18 cellular contexts compared by ENCODE assay signal in genomic region chr12:104495786-104496185, GRCh38. TPM values are rescaled to one million over a fixed set of nuclear protein-coding genes. Genes with fewer than 3 reads are reported as not detected.
DNase-seq lines count a peak whose midpoint lies in the region; ATAC-seq and TF ChIP-seq lines count a peak whose summit lies in the region.
"Had no signal": no experiment of that assay in that cellular context is flagged by ENCODE, and none has a peak within 500 bp of the region (broad histone marks: within the 10 kb centered on the region; RNA-seq: fewer than 3 reads in every experiment).

No MANE protein-coding gene starts in this region.

- TF ChIP-seq CTCF in endothelial cell (IDR thresholded peaks at IDR 0.05; ENCODE audit: unreplicated experiment): no peak

- no peak overlapping the region for H3K4me3 Mint-ChIP-seq in activated naive CD4-positive, alpha-beta T cell treated with anti-CD3 and anti-CD28 coated beads for 36 hours
- H3K4me3 Mint-ChIP-seq in activated CD4-positive, alpha-beta memory T cell treated with anti-CD3 and anti-CD28 coated beads, Interleukin-2, amount 10 ng/mL, durations not matched to agents 7 days and 5 days: no peak overlapping the region
- H3K4me3 Mint-ChIP-seq in stimulated activated effector memory CD8-positive, alpha-beta T cell treated with anti-CD3 and anti-CD28 coated beads, Interleukin-12 subunit alpha, Interleukin-12 subunit beta, amount 100 ng/mL, for 72 hours: peak overlapping the region; percentile 71
- no peak overlapping the region for H3K4me3 Mint-ChIP-seq in endothelial cell (ENCODE audit: unreplicated experiment)

- POLR2A ChIA-PET in activated CD4-positive, alpha-beta memory T cell treated with anti-CD3 and anti-CD28 coated beads, Interleukin-2, amount 10 ng/mL, durations not matched to agents 7 days and 5 days (lab: Charles Lee): interaction anchor here (1.5 kb wide), 1 partner anchor 37 kb away, joined by 4 read pairs; no protein-coding TSS in a partner anchor

- no peaks in the 10 kb centered on the region for H3K9me3 Mint-ChIP-seq in activated naive CD4-positive, alpha-beta T cell treated with anti-CD3 and anti-CD28 coated beads for 36 hours
- no peaks in the 10 kb centered on the region for H3K9me3 Mint-ChIP-seq in activated CD4-positive, alpha-beta memory T cell treated with anti-CD3 and anti-CD28 coated beads, Interleukin-2, amount 10 ng/mL, durations not matched to agents 7 days and 5 days
- no peaks in the 10 kb centered on the region for H3K9me3 Mint-ChIP-seq in stimulated activated effector memory CD8-positive, alpha-beta T cell treated with anti-CD3 and anti-CD28 coated beads, Interleukin-12 subunit alpha, Interleukin-12 subunit beta, amount 100 ng/mL, for 72 hours
- no peaks in the 10 kb centered on the region for H3K9me3 Mint-ChIP-seq in endothelial cell (ENCODE audit: unreplicated experiment)

- CTCF ChIA-PET in activated naive CD4-positive, alpha-beta T cell treated with anti-CD3 and anti-CD28 coated beads for 36 hours (lab: Charles Lee): no interaction called here
- CTCF ChIA-PET in activated CD4-positive, alpha-beta memory T cell treated with anti-CD3 and anti-CD28 coated beads, Interleukin-2, amount 10 ng/mL, durations not matched to agents 7 days and 5 days (lab: Charles Lee): no interaction called here

- peak overlapping the region; percentile 57 for H3K27ac Mint-ChIP-seq in activated naive CD4-positive, alpha-beta T cell treated with anti-CD3 and anti-CD28 coated beads for 36 hours
- peak overlapping the region; percentile 10 for H3K27ac Mint-ChIP-seq in activated CD4-positive, alpha-beta memory T cell treated with anti-CD3 and anti-CD28 coated beads, Interleukin-2, amount 10 ng/mL, durations not matched to agents 7 days and 5 days
- peak overlapping the region; percentile 96 for H3K27ac Mint-ChIP-seq in stimulated activated effector memory CD8-positive, alpha-beta T cell treated with anti-CD3 and anti-CD28 coated beads, Interleukin-12 subunit alpha, Interleukin-12 subunit beta, amount 100 ng/mL, for 72 hours
- no peak overlapping the region for H3K27ac Mint-ChIP-seq in endothelial cell (ENCODE audit: unreplicated experiment)

- peaks cover 7% of the 10 kb centered on the region for H3K36me3 Mint-ChIP-seq in activated naive CD4-positive, alpha-beta T cell treated with anti-CD3 and anti-CD28 coated beads for 36 hours (ENCODE audit: low read depth)
- H3K36me3 Mint-ChIP-seq in activated CD4-positive, alpha-beta memory T cell treated with anti-CD3 and anti-CD28 coated beads, Interleukin-2, amount 10 ng/mL, durations not matched to agents 7 days and 5 days (ENCODE audit: low read depth): peaks cover 62% of the 10 kb centered on the region
- H3K36me3 Mint-ChIP-seq in stimulated activated effector memory CD8-positive, alpha-beta T cell treated with anti-CD3 and anti-CD28 coated beads, Interleukin-12 subunit alpha, Interleukin-12 subunit beta, amount 100 ng/mL, for 72 hours: peaks cover 7% of the 10 kb centered on the region
- H3K36me3 Mint-ChIP-seq in endothelial cell (ENCODE audit: low read depth, unreplicated experiment): no peaks in the 10 kb centered on the region

- H3K27me3 Mint-ChIP-seq in activated naive CD4-positive, alpha-beta T cell treated with anti-CD3 and anti-CD28 coated beads for 36 hours (ENCODE audit: low read depth): no peaks in the 10 kb centered on the region
- H3K27me3 Mint-ChIP-seq in activated CD4-positive, alpha-beta memory T cell treated with anti-CD3 and anti-CD28 coated beads, Interleukin-2, amount 10 ng/mL, durations not matched to agents 7 days and 5 days: no peaks in the 10 kb centered on the region
- H3K27me3 Mint-ChIP-seq in endothelial cell (ENCODE audit: unreplicated experiment): peaks cover 3% of the 10 kb centered on the region

- intact Hi-C loops in activated naive CD4-positive, alpha-beta T cell treated with anti-CD3 and anti-CD28 coated beads for 36 hours (cut with micrococcal nuclease): loop anchor here (5.0 kb wide), 4 partner anchors 113 to 612 kb away; partner anchors contain the start of gene WASHC4
- intact Hi-C loops in posterior cingulate gyrus (cut with DNase I): no loop called here

- no peak for DNase-seq in activated naive CD4-positive, alpha-beta T cell treated with anti-CD3 and anti-CD28 coated beads for 36 hours
- DNase-seq in activated naive CD4-positive, alpha-beta T cell (lab: John Stamatoyannopoulos, UW): no peak
- DNase-seq in activated CD4-positive, alpha-beta memory T cell treated with anti-CD3 and anti-CD28 coated beads, Interleukin-2, amount 10 ng/mL, durations not matched to agents 7 days and 5 days: no peak
- DNase-seq in fibroblast of peridontal ligament (ENCODE audit: extremely low read depth) (peak; percentile 30), posterior cingulate gyrus (no peak), endothelial cell (ENCODE audit: low spot score) (no peak)
- DNase-seq in stimulated activated effector memory CD8-positive, alpha-beta T cell treated with anti-CD3 and anti-CD28 coated beads, Interleukin-12 subunit alpha, Interleukin-12 subunit beta, amount 100 ng/mL, for 72 hours (ENCODE audit: low spot score in 2 of 2): no peak
- DNase-seq: activated naive CD4-positive, alpha-beta T cell treated with Interleukin-2 at 50 U/mL for 16 hours; dorsolateral prefrontal cortex; EL; heart left ventricle; KG1; NCI-H1092 treated with DMSO at 0.1 percent for 48 hours; NCI-H2171 treated with DMSO at 0.1 percent for 48 hours; NCI-H774; retina; substantia nigra had no signal

- ATAC-seq in stimulated activated effector memory CD8-positive, alpha-beta T cell treated with anti-CD3 and anti-CD28 coated beads, Interleukin-12 subunit alpha, Interleukin-12 subunit beta, amount 100 ng/mL, for 72 hours: no peak
- no peak for ATAC-seq in SK-N-SH treated with all-trans-retinoic acid at 6 μM for 48 hours
- ATAC-seq: heart left ventricle had no signal

- H3K4me1 Mint-ChIP-seq in activated naive CD4-positive, alpha-beta T cell treated with anti-CD3 and anti-CD28 coated beads for 36 hours (ENCODE audit: low read depth): peaks cover 85% of the 10 kb centered on the region
- peaks cover 94% of the 10 kb centered on the region for H3K4me1 Mint-ChIP-seq in activated CD4-positive, alpha-beta memory T cell treated with anti-CD3 and anti-CD28 coated beads, Interleukin-2, amount 10 ng/mL, durations not matched to agents 7 days and 5 days
- H3K4me1 Mint-ChIP-seq in stimulated activated effector memory CD8-positive, alpha-beta T cell treated with anti-CD3 and anti-CD28 coated beads, Interleukin-12 subunit alpha, Interleukin-12 subunit beta, amount 100 ng/mL, for 72 hours: peaks cover 85% of the 10 kb centered on the region
- H3K4me1 Mint-ChIP-seq in endothelial cell (ENCODE audit: unreplicated experiment): peaks cover 4% of the 10 kb centered on the region

TF ChIP-seq in SK-N-SH treated with all-trans-retinoic acid at 6 μM for 48 hours, 23 proteins besides CTCF, POLR2A, EP300 and RAD21 (continues in another document):
- TF ChIP-seq GLIS3 (CRISPR knock-in tag; IDR thresholded peaks at IDR 0.05) (no peak), ZNF8 (CRISPR knock-in tag; IDR thresholded peaks at IDR 0.05) (no peak), RARB (CRISPR knock-in tag; IDR thresholded peaks at IDR 0.05) (no peak), ZC3H10 (CRISPR knock-in tag; IDR thresholded peaks at IDR 0.05) (no peak), ZFP3 (CRISPR knock-in tag; IDR thresholded peaks at IDR 0.05) (no peak), ZNF70 (CRISPR knock-in tag; IDR thresholded peaks at IDR 0.05) (no peak), TSHZ2 (CRISPR knock-in tag; IDR thresholded peaks at IDR 0.05) (no peak), PATZ1 (CRISPR knock-in tag; IDR thresholded peaks at IDR 0.05; ENCODE audit: borderline replicate concordance) (no peak), SNAI2 (CRISPR knock-in tag; IDR thresholded peaks at IDR 0.05) (no peak), ZFP30 (CRISPR knock-in tag; IDR thresholded peaks at IDR 0.05) (no peak)

RNA-seq across cellular contexts. Expression of gene CHST11, which starts 39.0 kb away (rescaled TPM):
- total RNA-seq in activated naive CD4-positive, alpha-beta T cell treated with anti-CD3 and anti-CD28 coated beads for 36 hours: 10 to 100 TPM; 39.3 to 45.3 TPM
- total RNA-seq in activated CD4-positive, alpha-beta memory T cell treated with anti-CD3 and anti-CD28 coated beads, Interleukin-2, amount 10 ng/mL, durations not matched to agents 7 days and 5 days: 100 to 1,000 TPM; 124 to 125 TPM
- 11.8 TPM for total RNA-seq in endothelial cell (ENCODE audit: unreplicated experiment)
